8 cellular contexts compared by ENCODE assay signal in the genomic region with DNA sequence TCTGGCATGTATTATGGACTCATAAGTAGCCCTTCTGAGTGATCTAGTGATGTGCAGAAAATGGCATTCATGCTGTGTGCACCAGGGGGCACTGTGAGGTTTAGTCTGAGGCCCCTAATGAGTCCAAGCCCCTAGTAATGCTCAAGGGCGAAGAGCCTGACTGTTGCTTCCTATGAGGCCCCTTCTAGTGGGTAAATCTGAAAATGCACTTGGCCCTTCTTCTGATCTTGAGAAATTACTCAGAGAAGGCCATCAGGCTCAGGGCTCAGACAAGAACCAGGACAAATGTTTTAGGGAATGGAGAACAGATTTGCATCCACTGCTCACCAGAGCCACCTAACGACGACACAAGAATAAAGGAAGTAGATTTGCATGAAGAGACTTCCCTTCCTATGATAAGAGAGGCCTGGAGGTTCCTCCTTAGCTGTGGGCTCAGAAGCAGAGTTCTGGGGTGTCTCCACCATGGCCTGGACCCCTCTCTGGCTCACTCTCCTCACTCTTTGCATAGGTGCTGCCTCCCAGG.
A peak's percentile ranks its signal among the peaks of the same experiment; 100 is the strongest.
DNase-seq lines count a peak whose midpoint lies in the region; ATAC-seq lines count a peak whose summit lies in the region.

No MANE protein-coding gene starts in this region.

- peak; percentile 63 for DNase-seq in activated gamma-delta T cell treated with Interleukin-2 at 50 U/mL for 16 hours
- DNase-seq in activated gamma-delta T cell (lab: John Stamatoyannopoulos, UW): no peak
- DNase-seq in NCI-H526 (lab: John Stamatoyannopoulos, UW): peak; percentile 48 to 74
- peak; percentile 20 for DNase-seq in activated T-cell treated with anti-CD3 and anti-CD28 coated beads for 24 hours (ENCODE audit: low read depth)
- DNase-seq in globus pallidus (ENCODE audit: low spot score): peak; percentile 31
- DNase-seq in sciatic nerve (ENCODE audit: low spot score): no peak
- no peak for DNase-seq in posterior vena cava (ENCODE audit: low spot score)

- peak; percentile 58 for ATAC-seq in HG02623 (IDR thresholded peaks at IDR 0.05; ENCODE audit: unreplicated experiment)
- ATAC-seq in sciatic nerve: peak; percentile 73

- intact Hi-C loops in sciatic nerve (cut with DNase I): no loop called here
- intact Hi-C loops in posterior vena cava (cut with DNase I): no loop called here

Comparison
In these comparisons a context has a peak if more than half of its experiments do, and no peak if none do; other contexts are left out.
1. DNase-seq: peak in activated gamma-delta T cell treated with Interleukin-2 at 50 U/mL for 16 hours (single experiment), NCI-H526 (2 of 2), activated T-cell treated with anti-CD3 and anti-CD28 coated beads for 24 hours (single experiment) and globus pallidus (single experiment); none in activated gamma-delta T cell (single experiment), sciatic nerve (single experiment) and posterior vena cava (single experiment).